ENCODE assay signal across 8 cellular contexts in the genomic region with DNA sequence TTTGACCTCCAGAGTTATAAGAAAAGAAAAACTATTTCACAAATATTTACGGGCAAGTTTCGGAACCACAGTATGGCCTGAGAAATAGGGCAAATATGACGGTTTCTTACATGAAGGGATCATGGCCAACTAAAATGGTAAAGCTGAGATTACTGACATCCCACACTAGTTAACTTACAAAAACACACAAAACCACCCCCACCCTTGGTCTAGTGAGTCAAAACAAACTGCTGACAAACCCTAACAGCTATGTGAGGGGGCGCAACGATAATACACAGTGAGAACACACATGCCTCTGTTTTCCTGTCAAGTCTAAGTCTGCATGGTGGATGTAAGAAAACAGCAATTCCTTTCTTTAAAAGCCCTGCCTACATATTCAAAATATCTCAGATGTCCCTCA.
A peak's percentile ranks its signal among the peaks of the same experiment; 100 is the strongest.
DNase-seq lines count a peak whose midpoint lies in the region; ATAC-seq lines count a peak whose summit lies in the region.

No MANE protein-coding gene starts in this region.

- H3K27ac ChIP-seq in duodenal mucosa (ENCODE audit: low read depth, low read length): no peak overlapping the region

- H3K9ac ChIP-seq in duodenal mucosa (ENCODE audit: low read depth in 1 of 2, low read length in 2 of 2): no peak overlapping the region

- ATAC-seq in GM19372 (IDR thresholded peaks at IDR 0.05; ENCODE audit: low read depth, unreplicated experiment): peak; percentile 56
- ATAC-seq in HG03565 (IDR thresholded peaks at IDR 0.05; ENCODE audit: unreplicated experiment): peak; percentile 34
- ATAC-seq in stimulated activated naive CD8-positive, alpha-beta T cell treated with anti-CD3 and anti-CD28 coated beads, Interleukin-15, Interleukin-2, amounts not matched to agents 100 U/mL and 50 U/mL, for 24 hours: peak; percentile 52

- peak overlapping the region; percentile 9 to 22 for H3K4me3 ChIP-seq in duodenal mucosa (ENCODE audit: low read depth in 1 of 2, low read length in 2 of 2)

- H3K36me3 ChIP-seq in duodenal mucosa (ENCODE audit: control insufficient read depth in 1 of 2, insufficient read depth in 2 of 2, low read length in 2 of 2): no peaks in the 10 kb centered on the region

- no peaks in the 10 kb centered on the region for H3K27me3 ChIP-seq in duodenal mucosa (ENCODE audit: control insufficient read depth in 1 of 2, insufficient read depth in 2 of 2, low read length in 2 of 2)

- peaks cover 6 to 12% of the 10 kb centered on the region in 2 donors for H3K4me1 ChIP-seq in duodenal mucosa (ENCODE audit: control insufficient read depth in 1 of 2, insufficient read depth in 2 of 2, low read length in 2 of 2)

- DNase-seq in AG20443 (ENCODE audit: low spot score): peak; percentile 24
- DNase-seq in stimulated activated naive CD8-positive, alpha-beta T cell treated with anti-CD3 and anti-CD28 coated beads, Interleukin-15, Interleukin-2, amounts not matched to agents 100 U/mL and 50 U/mL, for 24 hours: peak; percentile 29
- DNase-seq in NCI-H187 treated with DMSO at 0.1 percent for 48 hours (lab: John Stamatoyannopoulos, UW): no peak
- no peak for DNase-seq in D341Med (ENCODE audit: low spot score)
- DNase-seq in midbrain (lab: John Stamatoyannopoulos, UW): no peak

- H3K9me3 ChIP-seq in duodenal mucosa (ENCODE audit: control insufficient read depth in 1 of 2, low read length in 2 of 2): no peaks in the 10 kb centered on the region

Comparison
In these comparisons a context has a peak if more than half of its experiments do, and no peak if none do; other contexts are left out.
1. DNase-seq: peak in AG20443 (single experiment) and stimulated activated naive CD8-positive, alpha-beta T cell treated with anti-CD3 and anti-CD28 coated beads, Interleukin-15, Interleukin-2, amounts not matched to agents 100 U/mL and 50 U/mL, for 24 hours (single experiment); none in NCI-H187 treated with DMSO at 0.1 percent for 48 hours (single experiment), D341Med (single experiment) and midbrain (single experiment).
2. Peak in every context shown above with its lines, with median percentiles within 50 percentile points of each other: ATAC-seq.